ENCODE assay signal across 14 cellular contexts in genomic region chr5:166165600-166165999, GRCh38.
DNase-seq lines count a peak whose midpoint lies in the region; ATAC-seq, FAIRE-seq and TF ChIP-seq lines count a peak whose summit lies in the region.
"Had no signal": no experiment of that assay in that cellular context is flagged by ENCODE, and none has a peak within 500 bp of the region (broad histone marks: within the 10 kb centered on the region; RNA-seq: fewer than 3 reads in every experiment).

No MANE protein-coding gene starts in this region.

- no peak for TF ChIP-seq RAD21 in Ishikawa (IDR thresholded peaks at IDR 0.05; ENCODE audit: low read depth)

- DNase-seq in ELF-1 (ENCODE audit: low read depth, low spot score) (peak; percentile 11), RPMI8226 (peak; percentile 11), upper lobe of right lung (no peak)
- DNase-seq in activated CD4-positive, alpha-beta T cell treated with anti-CD3 and anti-CD28 coated beads, Interleukin-2, amount 50 U/mL, for 1 hour = no peak
- no peak for DNase-seq in activated T-cell treated with anti-CD3 and anti-CD28 coated beads, Interleukin-2, amount 50 U/mL, for 48 hours
- DNase-seq: activated CD4-positive, alpha-beta T cell treated with anti-CD3 and anti-CD28 coated beads, Interleukin-2, amount 50 U/mL, for 48 hours; activated naive CD4-positive, alpha-beta T cell treated with Interleukin-2 at 50 U/mL for 16 hours; C1 segment of cervical spinal cord; central memory CD4-positive, alpha-beta T cell; KBM-7; left colon; PC-9 had no signal

- no peaks in the 10 kb centered on the region for H3K36me3 ChIP-seq in upper lobe of right lung

- H3K4me1 ChIP-seq in upper lobe of right lung = no peaks in the 10 kb centered on the region

- intact Hi-C loops in upper lobe of right lung (cut with DNase I) = no loop called here

- TF ChIP-seq EP300 in Ishikawa (IDR thresholded peaks at IDR 0.05; ENCODE audit: borderline replicate concordance) = no peak

- no peaks in the 10 kb centered on the region for H3K27me3 ChIP-seq in upper lobe of right lung

- H3K4me3 ChIP-seq in upper lobe of right lung = no peak overlapping the region
- H3K4me3 ChIP-seq: PC-9 had no signal

- no peak overlapping the region for H3K27ac ChIP-seq in upper lobe of right lung
- H3K27ac ChIP-seq: PC-9 had no signal

- H3K9me3 ChIP-seq in upper lobe of right lung = no peaks in the 10 kb centered on the region

- peak; percentile 69 for FAIRE-seq in islet of Langerhans (lab: Jason Lieb, UNC)

- ATAC-seq in upper lobe of right lung = no peak
- ATAC-seq: left colon had no signal

- TF ChIP-seq CTCF in upper lobe of right lung (IDR thresholded peaks at IDR 0.05) = no peak

TF ChIP-seq in Ishikawa, 13 proteins besides CTCF, POLR2A, EP300 and RAD21:
- TF ChIP-seq REST (IDR thresholded peaks at IDR 0.05; ENCODE audit: low read depth) = peak; percentile 86
- TF ChIP-seq ZBTB7A (IDR thresholded peaks at IDR 0.05; ENCODE audit: low read depth) = no peak
TF ChIP-seq in Ishikawa: peak in this region for 1.

Comparison
In these comparisons a context has a peak if more than half of its experiments do, and no peak if none do; other contexts are left out.
1. DNase-seq: peak in ELF-1 (single experiment) and RPMI8226 (single experiment); none in activated CD4-positive, alpha-beta T cell treated with anti-CD3 and anti-CD28 coated beads, Interleukin-2, amount 50 U/mL, for 1 hour (single experiment), upper lobe of right lung (single experiment) and activated T-cell treated with anti-CD3 and anti-CD28 coated beads, Interleukin-2, amount 50 U/mL, for 48 hours (0 of 2).